32 cellular contexts compared by ENCODE assay signal in genomic region chr14:50839696-50840095, GRCh38. TPM values are rescaled to one million over a fixed set of nuclear protein-coding genes. Genes with fewer than 3 reads are reported as not detected.
"Had no signal": no experiment of that assay in that cellular context is flagged by ENCODE, and none has a peak within 500 bp of the region (broad histone marks: within the 10 kb centered on the region; RNA-seq: fewer than 3 reads in every experiment).

No MANE protein-coding gene starts in this region.

- H3K4me3 Mint-ChIP-seq: activated CD8-positive, alpha-beta T cell treated with anti-CD3 and anti-CD28 coated beads for 36 hours; activated naive CD4-positive, alpha-beta T cell treated with anti-CD3 and anti-CD28 coated beads, Interleukin-2, amount 50 U/mL, for 24 hours; T-helper 2 cell treated with Interferon-gamma antibody and Interleukin-4, amounts not matched to agents 5 μg/mL and 100 μg/mL, for 36 hours had no signal

- H3K27me3 ChIP-seq: ascending aorta, SJCRH30 had no signal

- H3K27me3 Mint-ChIP-seq: activated naive CD4-positive, alpha-beta T cell treated with anti-CD3 and anti-CD28 coated beads, Interleukin-2, amount 50 U/mL, for 24 hours had no signal

- H3K36me3 Mint-ChIP-seq: brain had no signal

- H3K4me1 ChIP-seq: ascending aorta, SJCRH30 had no signal

- DNase-seq: activated CD4-positive, alpha-beta T cell treated with anti-CD3 and anti-CD28 coated beads for 4 hours; activated CD8-positive, alpha-beta memory T cell treated with anti-CD3 and anti-CD28 coated beads, Interleukin-2, amount 50 U/mL, for 48 hours; activated effector memory CD4-positive, alpha-beta T cell treated with Interleukin-2 at 50 U/mL for 16 hours; activated naive CD4-positive, alpha-beta T cell; activated T-cell treated with anti-CD3 and anti-CD28 coated beads, Interleukin-2, amount 50 U/mL, for 1 hour; cerebellar nuclear complex; Karpas-422; NCI-H1105 treated with DMSO at 0.1 percent for 48 hours; NCI-H1436 treated with DMSO at 0.1 percent for 48 hours; NCI-H187; NCI-H2081; NCI-H2227 treated with DMSO at 0.1 percent for 48 hours; NCI-H526 treated with DMSO at 0.1 percent for 48 hours; NK-92 treated with Interleukin-12 subunit alpha and Interleukin-12 subunit beta, amount 100 ng/mL, for 24 hours; OCI-M1; Right ventricle myocardium superior; SJCRH30; SW 1271; WERI-Rb-1 had no signal

- H3K9me3 ChIP-seq: ascending aorta, SJCRH30 had no signal

- ATAC-seq: activated CD4-positive, CD25-positive, alpha-beta regulatory T cell treated with anti-CD3 and anti-CD28 coated beads, Interleukin-2, amount 50 U/mL, for 24 hours; K562; Panc1; SK-N-SH treated with all-trans-retinoic acid at 6 μM for 48 hours had no signal

- H3K27ac Mint-ChIP-seq: activated CD8-positive, alpha-beta T cell treated with anti-CD3 and anti-CD28 coated beads for 36 hours; activated naive CD4-positive, alpha-beta T cell treated with anti-CD3 and anti-CD28 coated beads, Interleukin-2, amount 50 U/mL, for 24 hours; T-helper 2 cell treated with Interferon-gamma antibody and Interleukin-4, amounts not matched to agents 5 μg/mL and 100 μg/mL, for 36 hours had no signal

- H3K27ac ChIP-seq: ascending aorta, cardiac muscle cell, RWPE1, SJCRH30, WERI-Rb-1 had no signal

- H3K9me3 Mint-ChIP-seq: activated CD8-positive, alpha-beta T cell treated with anti-CD3 and anti-CD28 coated beads for 36 hours; activated naive CD4-positive, alpha-beta T cell treated with anti-CD3 and anti-CD28 coated beads, Interleukin-2, amount 50 U/mL, for 24 hours; T-helper 2 cell treated with Interferon-gamma antibody and Interleukin-4, amounts not matched to agents 5 μg/mL and 100 μg/mL, for 36 hours had no signal

- H3K36me3 ChIP-seq: ascending aorta, cardiac muscle cell, SJCRH30, WERI-Rb-1 had no signal

- H3K4me3 ChIP-seq: ascending aorta, cardiac muscle cell, K562, SJCRH30 had no signal

- FAIRE-seq: K562 had no signal

RNA-seq across cellular contexts. Expression of gene ABHD12B, which starts 32.2 kb away (rescaled TPM):
- total RNA-seq: activated CD8-positive, alpha-beta T cell treated with anti-CD3 and anti-CD28 coated beads for 36 hours; ascending aorta; cardiac muscle cell; K562; NCI-H460; Right ventricle myocardium superior; SJCRH30; T-helper 1 cell treated with Interleukin-12 subunit alpha and Interleukin-12 subunit beta and Interleukin-4 antibody, amounts not matched to agents 30 ng/mL and 1 ng/mL, for 36 hours had no signal
- polyA plus RNA-seq: K562 had no signal
